ENCODE assay signal across 9 cellular contexts in the genomic region with DNA sequence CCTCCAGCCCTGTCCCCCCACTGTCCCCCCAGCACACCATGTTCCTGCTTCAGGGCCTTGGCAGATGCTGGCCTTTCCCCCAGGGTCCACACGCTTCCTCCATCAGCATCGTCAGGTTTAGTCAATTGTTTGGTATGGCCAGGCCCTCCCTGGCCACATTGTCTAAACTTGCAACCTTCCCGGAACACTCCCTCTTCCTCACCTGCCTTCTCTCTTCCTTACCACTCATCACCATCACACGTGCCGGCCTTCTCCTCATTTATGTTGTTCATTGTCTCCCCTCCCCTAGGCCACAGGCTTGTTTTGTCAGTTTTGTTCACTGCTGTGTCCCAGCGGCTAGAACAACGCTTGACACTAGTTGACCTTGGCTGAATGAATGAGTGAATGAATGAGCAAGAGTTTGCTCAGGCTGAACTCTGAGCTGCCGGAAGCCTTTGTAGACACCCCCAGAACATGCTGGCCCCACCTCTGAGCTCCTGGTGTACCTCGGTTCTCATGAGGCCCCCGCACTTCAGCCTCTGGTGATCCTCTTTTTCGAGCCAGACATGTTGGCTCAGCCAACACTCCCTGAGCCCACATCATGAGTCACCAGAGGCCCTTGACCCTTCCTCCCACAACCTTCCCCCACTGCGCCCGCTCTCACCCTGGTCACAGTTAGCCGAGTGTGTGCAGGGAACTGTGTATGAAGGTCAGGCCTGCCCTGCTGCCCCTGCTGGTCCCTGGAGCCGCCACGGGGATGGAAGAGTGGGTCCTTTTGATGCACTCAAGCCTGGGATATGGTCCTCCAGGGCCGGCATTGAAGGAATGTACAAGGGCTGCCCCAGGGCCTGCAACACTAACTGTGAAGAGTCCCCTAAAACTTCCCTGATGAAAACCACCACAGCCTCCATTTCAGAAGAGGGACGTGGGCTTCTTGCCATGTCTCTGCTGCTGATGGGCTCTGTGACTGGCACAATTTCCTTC. TPM values are rescaled to one million over a fixed set of nuclear protein-coding genes. Genes with fewer than 3 reads are reported as not detected.
A peak's percentile ranks its signal among the peaks of the same experiment; 100 is the strongest.
DNase-seq lines count a peak whose midpoint lies in the region; ATAC-seq and TF ChIP-seq lines count a peak whose summit lies in the region.
"Had no signal": no experiment of that assay in that cellular context is flagged by ENCODE, and none has a peak within 500 bp of the region (broad histone marks: within the 10 kb centered on the region; RNA-seq: fewer than 3 reads in every experiment).

No MANE protein-coding gene starts in this region.

- peak overlapping the region; percentile 45 to 75 (median 65) for H3K27ac Mint-ChIP-seq in nephron
- no peak overlapping the region for H3K27ac Mint-ChIP-seq in activated CD4-positive, alpha-beta memory T cell treated with anti-CD3 and anti-CD28 coated beads, Interleukin-2, amount 10 ng/mL, durations not matched to agents 7 days and 5 days

- no peaks in the 10 kb centered on the region for H3K9me3 Mint-ChIP-seq in nephron
- no peaks in the 10 kb centered on the region for H3K9me3 Mint-ChIP-seq in activated CD4-positive, alpha-beta memory T cell treated with anti-CD3 and anti-CD28 coated beads, Interleukin-2, amount 10 ng/mL, durations not matched to agents 7 days and 5 days

- in situ Hi-C loops in GM13976 (cut with MboI; ENCODE audit: low sequenced_read_pairs, unreplicated experiment): no loop called here

- TF ChIP-seq POLR2A in Peyer's patch (IDR thresholded peaks at IDR 0.05): no peak

- H3K36me3 Mint-ChIP-seq in nephron (ENCODE audit: low read depth): no peaks in the 10 kb centered on the region
- H3K36me3 Mint-ChIP-seq in activated CD4-positive, alpha-beta memory T cell treated with anti-CD3 and anti-CD28 coated beads, Interleukin-2, amount 10 ng/mL, durations not matched to agents 7 days and 5 days (ENCODE audit: low read depth): no peaks in the 10 kb centered on the region

- peaks cover 0 to 26% (median 13%) of the 10 kb centered on the region in 4 donors for H3K4me1 ChIP-seq in Peyer's patch

- H3K27ac ChIP-seq in Peyer's patch: peak overlapping the region in 3 of 4 donors; percentile 25 to 55 (median 32)

- peak; percentile 63 for DNase-seq in AG20443 (ENCODE audit: low spot score)
- peak in 2 of 3 donors; percentile 48 to 64 for DNase-seq in Peyer's patch
- DNase-seq in activated CD4-positive, alpha-beta memory T cell treated with anti-CD3 and anti-CD28 coated beads, Interleukin-2, amount 10 ng/mL, durations not matched to agents 7 days and 5 days: no peak
- DNase-seq in stimulated activated CD4-positive, alpha-beta T cell treated with anti-CD3 and anti-CD28 coated beads, Interleukin-15, amount 100 ng/mL, for 24 hours: no peak
- DNase-seq in epidermal melanocyte (ENCODE audit: insufficient read length, low spot score): no peak
- no peak for DNase-seq in GM13976 (ENCODE audit: low spot score)
- DNase-seq: DND-41 had no signal

- POLR2A ChIA-PET in activated CD4-positive, alpha-beta memory T cell treated with anti-CD3 and anti-CD28 coated beads, Interleukin-2, amount 10 ng/mL, durations not matched to agents 7 days and 5 days (lab: Charles Lee): no interaction called here

- H3K36me3 ChIP-seq in Peyer's patch: no peaks in the 10 kb centered on the region

- no peaks in the 10 kb centered on the region for H3K9me3 ChIP-seq in Peyer's patch

- ATAC-seq in esophagus mucosa: peak; percentile 77

- CTCF ChIA-PET in activated CD4-positive, alpha-beta memory T cell treated with anti-CD3 and anti-CD28 coated beads, Interleukin-2, amount 10 ng/mL, durations not matched to agents 7 days and 5 days (lab: Charles Lee): interaction anchor here (0.9 kb wide), 1 partner anchor 50 kb away, joined by 3 read pairs; no protein-coding TSS in a partner anchor

- H3K27me3 Mint-ChIP-seq in nephron (ENCODE audit: low read depth): peaks cover 10% of the 10 kb centered on the region
- H3K27me3 Mint-ChIP-seq in activated CD4-positive, alpha-beta memory T cell treated with anti-CD3 and anti-CD28 coated beads, Interleukin-2, amount 10 ng/mL, durations not matched to agents 7 days and 5 days: no peaks in the 10 kb centered on the region

- no peak overlapping the region for H3K4me3 ChIP-seq in Peyer's patch

- H3K4me1 Mint-ChIP-seq in nephron: peaks cover 50% of the 10 kb centered on the region
- peaks cover 32% of the 10 kb centered on the region for H3K4me1 Mint-ChIP-seq in activated CD4-positive, alpha-beta memory T cell treated with anti-CD3 and anti-CD28 coated beads, Interleukin-2, amount 10 ng/mL, durations not matched to agents 7 days and 5 days

- no peak for TF ChIP-seq CTCF in Peyer's patch (IDR thresholded peaks at IDR 0.05)
- no peak for TF ChIP-seq CTCF in nephron (IDR thresholded peaks at IDR 0.05; ENCODE audit: unreplicated experiment in 3 of 3)
- no peak for TF ChIP-seq CTCF in GM13976 (IDR thresholded peaks at IDR 0.05; ENCODE audit: borderline replicate concordance, control extremely low read depth, extremely low read depth, insufficient read depth, missing control alignments)

- no peaks in the 10 kb centered on the region for H3K27me3 ChIP-seq in Peyer's patch

- no peak overlapping the region for H3K4me3 Mint-ChIP-seq in nephron
- H3K4me3 Mint-ChIP-seq in activated CD4-positive, alpha-beta memory T cell treated with anti-CD3 and anti-CD28 coated beads, Interleukin-2, amount 10 ng/mL, durations not matched to agents 7 days and 5 days: no peak overlapping the region

RNA-seq across cellular contexts. Expression of a gene that starts 57.5 kb away (rescaled TPM):
- total RNA-seq in Peyer's patch (10 to 100 TPM; 33.1 to 63.0 (median 41.0) TPM), esophagus mucosa (12.4 TPM)
- 10 to 100 TPM; 17.2 to 19.4 TPM for total RNA-seq in activated CD4-positive, alpha-beta memory T cell treated with anti-CD3 and anti-CD28 coated beads, Interleukin-2, amount 10 ng/mL, durations not matched to agents 7 days and 5 days

Comparison
In these comparisons a context has a peak if more than half of its experiments do, and no peak if none do; other contexts are left out.
1. DNase-seq: peak in AG20443 (single experiment) and Peyer's patch (2 of 3); none in activated CD4-positive, alpha-beta memory T cell treated with anti-CD3 and anti-CD28 coated beads, Interleukin-2, amount 10 ng/mL, durations not matched to agents 7 days and 5 days (single experiment), stimulated activated CD4-positive, alpha-beta T cell treated with anti-CD3 and anti-CD28 coated beads, Interleukin-15, amount 100 ng/mL, for 24 hours (single experiment), epidermal melanocyte (single experiment) and GM13976 (single experiment).